Comparison of ENCODE assay signal across 25 cellular contexts in the genomic region with DNA sequence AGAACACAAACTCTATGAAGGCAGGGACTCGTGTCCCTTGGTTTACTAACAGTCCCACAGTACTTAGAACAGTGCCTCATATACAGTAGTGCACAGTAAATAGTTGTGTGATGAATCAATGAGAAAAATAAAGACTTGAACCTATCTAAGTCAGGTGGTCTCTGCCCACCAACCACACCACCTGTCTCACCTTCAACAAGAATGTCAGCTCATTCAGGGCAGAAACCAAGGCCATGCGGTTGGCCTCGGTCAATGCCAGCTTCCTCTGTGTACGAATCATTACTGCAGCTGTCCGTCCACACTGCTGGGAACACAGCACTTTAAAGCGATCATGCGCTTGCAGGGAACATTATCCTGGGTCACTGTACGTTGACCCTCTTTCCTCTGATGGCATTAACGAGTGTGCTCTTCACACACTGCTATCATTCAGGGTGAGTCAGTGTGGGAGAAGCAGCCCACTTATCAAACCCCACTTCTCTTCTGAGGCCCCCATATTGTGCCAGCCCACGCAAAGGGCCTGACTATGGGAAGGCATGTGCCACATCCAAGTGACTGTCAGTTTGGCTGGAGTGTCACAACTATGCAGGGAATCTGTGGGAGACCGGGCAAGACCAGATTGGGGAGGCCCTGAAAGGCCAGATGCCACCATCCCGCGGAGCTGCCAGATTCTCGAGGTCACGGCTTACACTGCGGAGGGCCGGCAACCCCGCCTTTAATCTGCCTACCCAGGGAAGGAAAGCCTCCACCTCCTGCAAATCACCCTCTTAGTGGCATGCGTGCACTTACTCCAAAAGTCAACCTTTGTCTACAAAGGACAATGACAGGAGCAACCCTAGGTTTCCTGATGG. TPM values are rescaled to one million over a fixed set of nuclear protein-coding genes. Genes with fewer than 3 reads are reported as not detected.
DNase-seq lines count a peak whose midpoint lies in the region; ATAC-seq, FAIRE-seq and TF ChIP-seq lines count a peak whose summit lies in the region.
"Had no signal": no experiment of that assay in that cellular context is flagged by ENCODE, and none has a peak within 500 bp of the region (broad histone marks: within the 10 kb centered on the region; RNA-seq: fewer than 3 reads in every experiment).

No MANE protein-coding gene starts in this region.

- H3F3A ChIP-seq in neural progenitor cell (ENCODE audit: low read depth), result no peaks in the 10 kb centered on the region

- H3K9me3 Mint-ChIP-seq in glutamatergic neuron (ENCODE audit: unreplicated experiment) (peaks cover 3% of the 10 kb centered on the region), neural progenitor cell (no peaks in the 10 kb centered on the region)
- H3K9me3 Mint-ChIP-seq: activated T-cell treated with anti-CD3 and anti-CD28 coated beads, Interleukin-2, amount 50 U/mL, for 24 hours; naive B cell had no signal

- H3K4me2 ChIP-seq in OCI-LY3 (ENCODE audit: low read length) (peak overlapping the region; percentile 92), neural progenitor cell (no peak overlapping the region)

- TF ChIP-seq CTCF in GM12865 (IDR thresholded peaks at IDR 0.05; ENCODE audit: insufficient read depth, low read depth, low read length, missing control alignments), result no peak
- TF ChIP-seq CTCF in OCI-LY3 (IDR thresholded peaks at IDR 0.05; ENCODE audit: low read depth, low read length), result no peak
- TF ChIP-seq CTCF in glutamatergic neuron (IDR thresholded peaks at IDR 0.05; ENCODE audit: partially characterized antibody, unreplicated experiment), result no peak
- no peak for TF ChIP-seq CTCF in neural progenitor cell (IDR thresholded peaks at IDR 0.05)
- no peak for TF ChIP-seq CTCF in kidney (IDR thresholded peaks at IDR 0.05; ENCODE audit: borderline replicate concordance, extremely low read depth, insufficient read depth)

- no peaks in the 10 kb centered on the region for H3K36me3 Mint-ChIP-seq in glutamatergic neuron (ENCODE audit: unreplicated experiment)
- H3K36me3 Mint-ChIP-seq in neural progenitor cell, result peaks cover 2% of the 10 kb centered on the region
- H3K36me3 Mint-ChIP-seq: activated naive CD4-positive, alpha-beta T cell treated with anti-CD3 and anti-CD28 coated beads, Interleukin-2, amount 10 ng/mL, durations not matched to agents 7 days and 5 days; naive B cell; stimulated activated effector memory CD8-positive, alpha-beta T cell treated with anti-CD3 and anti-CD28 coated beads, Interleukin-12 subunit alpha, Interleukin-12 subunit beta, amount 100 ng/mL, for 72 hours had no signal

- H3K4me3 Mint-ChIP-seq in glutamatergic neuron (ENCODE audit: unreplicated experiment), result peak overlapping the region; percentile 39
- H3K4me3 Mint-ChIP-seq in neural progenitor cell, result no peak overlapping the region
- H3K4me3 Mint-ChIP-seq: activated CD4-positive, alpha-beta memory T cell treated with anti-CD3 and anti-CD28 coated beads, Interleukin-2, amount 10 ng/mL, durations not matched to agents 7 days and 5 days; activated naive CD4-positive, alpha-beta T cell treated with anti-CD3 and anti-CD28 coated beads, Interleukin-2, amount 10 ng/mL, durations not matched to agents 7 days and 5 days; activated T-cell treated with anti-CD3 and anti-CD28 coated beads, Interleukin-2, amount 50 U/mL, for 24 hours; stimulated activated effector memory CD8-positive, alpha-beta T cell treated with anti-CD3 and anti-CD28 coated beads, Interleukin-12 subunit alpha, Interleukin-12 subunit beta, amount 100 ng/mL, for 72 hours had no signal

- peaks cover 50% of the 10 kb centered on the region for H4K20me1 ChIP-seq in OCI-LY3 (ENCODE audit: insufficient read depth, low read length)
- H4K20me1 ChIP-seq in neural progenitor cell (ENCODE audit: low read depth), result peaks cover 44% of the 10 kb centered on the region

- H3K27ac ChIP-seq in OCI-LY3 (ENCODE audit: low read length) (peak overlapping the region; percentile 49; the same call in 1 of the 2 replicates), neural progenitor cell (no peak overlapping the region), kidney (ENCODE audit: low read depth in 2 of 2, low read length in 2 of 2) (no peak overlapping the region)
- H3K27ac ChIP-seq: C4-2B, coronary artery, parathyroid adenoma, tibial artery had no signal

- H2AFZ ChIP-seq in OCI-LY3 (ENCODE audit: low read depth, low read length) (no peak overlapping the region), neural progenitor cell (replicated peaks) (no peak overlapping the region)
- H2AFZ ChIP-seq: parathyroid adenoma had no signal

- H3K9ac ChIP-seq in OCI-LY3 (ENCODE audit: low read length), result peak overlapping the region; percentile 3; the same call in 1 of the 2 replicates
- H3K9ac ChIP-seq in neural progenitor cell, result no peak overlapping the region
- H3K9ac ChIP-seq in kidney (ENCODE audit: low read length in 2 of 2), result no peak overlapping the region
- H3K9ac ChIP-seq: parathyroid adenoma had no signal

- H3K27me3 ChIP-seq in OCI-LY3 (ENCODE audit: low read depth, low read length), result no peaks in the 10 kb centered on the region
- H3K27me3 ChIP-seq in neural progenitor cell, result no peaks in the 10 kb centered on the region
- H3K27me3 ChIP-seq: tibial artery had no signal

- H3K9me3 ChIP-seq in OCI-LY3 (ENCODE audit: insufficient read depth, low read length) (no peaks in the 10 kb centered on the region), neural progenitor cell (ENCODE audit: low read depth) (no peaks in the 10 kb centered on the region), kidney (ENCODE audit: control insufficient read depth in 1 of 2, low read length in 2 of 2) (no peaks in the 10 kb centered on the region)
- H3K9me3 ChIP-seq: tibial artery had no signal

- H3K4me3 ChIP-seq in GM12865 (ENCODE audit: low read depth, low read length) (no peak overlapping the region), OCI-LY3 (ENCODE audit: low read length) (peak overlapping the region; percentile 64), neural progenitor cell (no peak overlapping the region), kidney (ENCODE audit: low read length in 2 of 2) (no peak overlapping the region)
- H3K4me3 ChIP-seq: coronary artery, lung, tibial artery had no signal

- peaks cover 43% of the 10 kb centered on the region for H3K4me1 Mint-ChIP-seq in glutamatergic neuron (ENCODE audit: low read depth, unreplicated experiment)
- H3K4me1 Mint-ChIP-seq in neural progenitor cell, result peaks cover 30% of the 10 kb centered on the region
- H3K4me1 Mint-ChIP-seq: activated CD4-positive, alpha-beta memory T cell treated with anti-CD3 and anti-CD28 coated beads, Interleukin-2, amount 10 ng/mL, durations not matched to agents 7 days and 5 days; activated naive CD4-positive, alpha-beta T cell treated with anti-CD3 and anti-CD28 coated beads, Interleukin-2, amount 10 ng/mL, durations not matched to agents 7 days and 5 days; stimulated activated effector memory CD8-positive, alpha-beta T cell treated with anti-CD3 and anti-CD28 coated beads, Interleukin-12 subunit alpha, Interleukin-12 subunit beta, amount 100 ng/mL, for 72 hours had no signal

- H3K4me1 ChIP-seq in OCI-LY3 (ENCODE audit: low read length) (peaks cover 58% of the 10 kb centered on the region), neural progenitor cell (peaks cover 18% of the 10 kb centered on the region), kidney (ENCODE audit: control insufficient read depth in 1 of 2, insufficient read depth in 1 of 2, low read depth in 1 of 2, low read length in 2 of 2) (no peaks in the 10 kb centered on the region)
- H3K4me1 ChIP-seq: parathyroid adenoma had no signal

- DNase-seq in GM12865 (ENCODE audit: low read depth) (peak; percentile 26), glutamatergic neuron (no peak), neural progenitor cell (ENCODE audit: low spot score) (peak; percentile 24), NCI-H526 treated with DMSO at 0.1 percent for 48 hours (lab: John Stamatoyannopoulos, UW) (no peak), kidney (no peak), midbrain (lab: John Stamatoyannopoulos, UW) (no peak)
- DNase-seq: activated CD4-positive, alpha-beta memory T cell treated with anti-CD3 and anti-CD28 coated beads, Interleukin-2, amount 10 ng/mL, durations not matched to agents 7 days and 5 days; activated naive CD4-positive, alpha-beta T cell treated with anti-CD3 and anti-CD28 coated beads, Interleukin-2, amount 10 ng/mL, durations not matched to agents 7 days and 5 days; activated T-cell treated with anti-CD3 and anti-CD28 coated beads, Interleukin-2, amount 50 U/mL, for 24 hours; GDM1; naive B cell; NCI-H1694; NCI-H345; NK-92 treated with Interleukin-12 subunit alpha and Interleukin-12 subunit beta, amount 100 ng/mL, for 24 hours; SHP77; tibial artery had no signal

- H3K36me3 ChIP-seq in OCI-LY3 (replicated peaks; ENCODE audit: low read depth, low read length) (no peaks in the 10 kb centered on the region), neural progenitor cell (no peaks in the 10 kb centered on the region), kidney (ENCODE audit: control insufficient read depth in 1 of 2, insufficient read depth in 2 of 2, low read length in 2 of 2) (no peaks in the 10 kb centered on the region)
- H3K36me3 ChIP-seq: tibial artery had no signal

- no peak for ATAC-seq in GM21423 (IDR thresholded peaks at IDR 0.05; ENCODE audit: unreplicated experiment)
- ATAC-seq: stimulated activated effector memory CD8-positive, alpha-beta T cell treated with anti-CD3 and anti-CD28 coated beads, Interleukin-12 subunit alpha, Interleukin-12 subunit beta, amount 100 ng/mL, for 72 hours had no signal

- peaks cover 14% of the 10 kb centered on the region for H3K27me3 Mint-ChIP-seq in glutamatergic neuron (ENCODE audit: unreplicated experiment)
- peaks cover 2% of the 10 kb centered on the region for H3K27me3 Mint-ChIP-seq in neural progenitor cell (ENCODE audit: insufficient read depth, low read depth)
- H3K27me3 Mint-ChIP-seq: activated CD4-positive, alpha-beta memory T cell treated with anti-CD3 and anti-CD28 coated beads, Interleukin-2, amount 10 ng/mL, durations not matched to agents 7 days and 5 days; activated naive CD4-positive, alpha-beta T cell treated with anti-CD3 and anti-CD28 coated beads, Interleukin-2, amount 10 ng/mL, durations not matched to agents 7 days and 5 days; naive B cell had no signal

- intact Hi-C loops in kidney (cut with DNase I), result no loop called here

- no peak for FAIRE-seq in kidney (lab: Jason Lieb, UNC)
- FAIRE-seq: endothelial cell of umbilical vein, GM12892 had no signal

- H3K79me2 ChIP-seq in OCI-LY3 (ENCODE audit: low read length), result peaks cover 90% of the 10 kb centered on the region
- H3K79me2 ChIP-seq in neural progenitor cell (ENCODE audit: low read depth), result peaks cover 96% of the 10 kb centered on the region

- H3K27ac Mint-ChIP-seq in glutamatergic neuron (ENCODE audit: unreplicated experiment), result peak overlapping the region; percentile 57
- H3K27ac Mint-ChIP-seq in neural progenitor cell, result peak overlapping the region; percentile 23
- H3K27ac Mint-ChIP-seq: activated CD4-positive, alpha-beta memory T cell treated with anti-CD3 and anti-CD28 coated beads, Interleukin-2, amount 10 ng/mL, durations not matched to agents 7 days and 5 days; activated naive CD4-positive, alpha-beta T cell treated with anti-CD3 and anti-CD28 coated beads, Interleukin-2, amount 10 ng/mL, durations not matched to agents 7 days and 5 days; activated T-cell treated with anti-CD3 and anti-CD28 coated beads, Interleukin-2, amount 50 U/mL, for 24 hours; stimulated activated effector memory CD8-positive, alpha-beta T cell treated with anti-CD3 and anti-CD28 coated beads, Interleukin-12 subunit alpha, Interleukin-12 subunit beta, amount 100 ng/mL, for 72 hours had no signal

RNA-seq across cellular contexts. Expression of gene LARGE1, which starts 36.1 kb away (rescaled TPM):
- total RNA-seq in glutamatergic neuron (ENCODE audit: unreplicated experiment) (81.2 TPM), neural progenitor cell (ENCODE audit: low replicate concordance) (24.9 and 30.8 TPM in 2 replicates), kidney (22.9 TPM)
- 5.0 TPM for polyA plus RNA-seq in kidney (ENCODE audit: insufficient read depth, low read depth, low replicate concordance)

Comparison
In these comparisons a context has a peak if more than half of its experiments do, and no peak if none do; other contexts are left out.
1. DNase-seq: peak in GM12865 (single experiment) and neural progenitor cell (single experiment); none in glutamatergic neuron (single experiment), NCI-H526 treated with DMSO at 0.1 percent for 48 hours (single experiment), kidney (single experiment) and midbrain (single experiment).